In the genomic region with DNA sequence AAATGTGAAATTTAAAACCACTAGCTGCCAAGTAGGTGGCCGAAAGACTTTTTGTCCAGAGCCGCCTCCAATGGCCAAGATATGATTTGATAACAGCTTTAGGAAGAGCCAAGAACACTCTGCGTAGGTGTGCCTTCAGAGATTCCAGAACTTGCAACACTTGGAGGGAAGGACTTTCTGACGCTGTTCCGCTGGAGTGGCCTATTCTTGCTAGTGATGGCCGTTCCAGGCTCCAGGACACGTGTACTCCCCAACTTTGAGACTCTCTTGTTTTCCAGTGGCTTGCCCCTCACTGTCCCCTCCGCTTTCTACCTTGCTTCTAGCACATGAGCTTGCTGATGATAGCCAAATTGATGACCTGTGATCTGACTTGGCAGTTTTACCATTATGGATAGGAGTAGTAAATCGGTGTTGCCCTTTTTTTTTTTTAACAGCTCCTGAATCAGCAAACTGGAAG, we compare ENCODE assay signal across 8 cellular contexts. TPM values are rescaled to one million over a fixed set of nuclear protein-coding genes. Genes with fewer than 3 reads are reported as not detected.
DNase-seq lines count a peak whose midpoint lies in the region; ATAC-seq and TF ChIP-seq lines count a peak whose summit lies in the region.

No MANE protein-coding gene starts in this region.

- H3K9me3 Mint-ChIP-seq in activated T-helper 1 cell treated with anti-CD3 and anti-CD28 coated beads, Interleukin-12 subunit alpha, Interleukin-12 subunit beta, Interleukin-2, Interleukin-4 antibody, amounts not matched to agents 30 ng/mL and 10 ng/mL and 1 ng/mL, durations not matched to agents 14 hours and 24 hours and 36 hours, result no peaks in the 10 kb centered on the region
- H3K9me3 Mint-ChIP-seq in neural progenitor cell, result no peaks in the 10 kb centered on the region

- TF ChIP-seq EP300 in Ishikawa (IDR thresholded peaks at IDR 0.05; ENCODE audit: borderline replicate concordance), result no peak
- no peak for TF ChIP-seq EP300 in gastroesophageal sphincter (IDR thresholded peaks at IDR 0.05)

- peak overlapping the region; percentile 98 for H3K9ac ChIP-seq in neural progenitor cell

- H3K36me3 Mint-ChIP-seq in activated T-helper 1 cell treated with anti-CD3 and anti-CD28 coated beads, Interleukin-12 subunit alpha, Interleukin-12 subunit beta, Interleukin-2, Interleukin-4 antibody, amounts not matched to agents 30 ng/mL and 10 ng/mL and 1 ng/mL, durations not matched to agents 14 hours and 24 hours and 36 hours (ENCODE audit: low read depth), result peaks cover 44% of the 10 kb centered on the region
- H3K36me3 Mint-ChIP-seq in neural progenitor cell, result peaks cover 28% of the 10 kb centered on the region

- H2AFZ ChIP-seq in neural progenitor cell (replicated peaks), result peak overlapping the region; percentile 88

- H3K27me3 Mint-ChIP-seq in activated T-helper 1 cell treated with anti-CD3 and anti-CD28 coated beads, Interleukin-12 subunit alpha, Interleukin-12 subunit beta, Interleukin-2, Interleukin-4 antibody, amounts not matched to agents 30 ng/mL and 10 ng/mL and 1 ng/mL, durations not matched to agents 14 hours and 24 hours and 36 hours (ENCODE audit: insufficient read depth), result no peaks in the 10 kb centered on the region
- no peaks in the 10 kb centered on the region for H3K27me3 Mint-ChIP-seq in neural progenitor cell (ENCODE audit: insufficient read depth, low read depth)

- TF ChIP-seq RAD21 in Ishikawa (IDR thresholded peaks at IDR 0.05; ENCODE audit: low read depth), result no peak

- peaks cover 69% of the 10 kb centered on the region for H3K79me2 ChIP-seq in neural progenitor cell (ENCODE audit: low read depth)

- H3K4me1 ChIP-seq in gastroesophageal sphincter (peaks cover 5 to 80% (median 33%) of the 10 kb centered on the region in 3 donors), neural progenitor cell (peaks cover 33% of the 10 kb centered on the region)

- H3K27ac ChIP-seq in gastroesophageal sphincter, result peak overlapping the region; percentile 95 to 99 (median 99)
- H3K27ac ChIP-seq in neural progenitor cell, result no peak overlapping the region

- peaks cover 4% of the 10 kb centered on the region for H3F3A ChIP-seq in neural progenitor cell (ENCODE audit: low read depth)

- peaks cover 17 to 38% of the 10 kb centered on the region in 2 donors for H3K36me3 ChIP-seq in gastroesophageal sphincter
- peaks cover 24% of the 10 kb centered on the region for H3K36me3 ChIP-seq in neural progenitor cell

- H3K4me3 ChIP-seq in gastroesophageal sphincter (peak overlapping the region; percentile 88 to 93), neural progenitor cell (peak overlapping the region; percentile 97)

- intact Hi-C loops in activated T-helper 1 cell treated with anti-CD3 and anti-CD28 coated beads, Interleukin-12 subunit alpha, Interleukin-12 subunit beta, Interleukin-2, Interleukin-4 antibody, amounts not matched to agents 30 ng/mL and 10 ng/mL and 1 ng/mL, durations not matched to agents 14 hours and 24 hours and 36 hours (cut with micrococcal nuclease), result loop anchor here (1.0 to 10.0 kb wide), 4 partner anchors 181 to 1693 kb away; partner anchors contain the start of gene METTL13

- TF ChIP-seq POLR2A in gastroesophageal sphincter (IDR thresholded peaks at IDR 0.05), result peak in 1 of 2 donors; percentile 21

- in situ Hi-C loops in Caki2 (cut with HindIII; ENCODE audit: low pct_unique_long_range_greater_than_20kb, low sequenced_read_pairs), result no loop called here

- peak; percentile 56 for DNase-seq in Caki2 (ENCODE audit: low read depth)
- no peak for DNase-seq in activated T-helper 1 cell treated with anti-CD3 and anti-CD28 coated beads, Interleukin-12 subunit alpha, Interleukin-12 subunit beta, Interleukin-2, Interleukin-4 antibody, amounts not matched to agents 30 ng/mL and 10 ng/mL and 1 ng/mL, durations not matched to agents 14 hours and 24 hours and 36 hours (ENCODE audit: low spot score)
- DNase-seq in neural progenitor cell (ENCODE audit: low spot score), result peak; percentile 27
- no peak for DNase-seq in OCI-M2 (lab: John Stamatoyannopoulos, UW; ENCODE audit: unreplicated experiment)
- DNase-seq in NCI-H2107 treated with DMSO at 0.1 percent for 48 hours (lab: John Stamatoyannopoulos, UW; ENCODE audit: unreplicated experiment), result no peak

- TF ChIP-seq CTCF in gastroesophageal sphincter (IDR thresholded peaks at IDR 0.05), result no peak
- no peak for TF ChIP-seq CTCF in neural progenitor cell (IDR thresholded peaks at IDR 0.05)

- H4K20me1 ChIP-seq in neural progenitor cell (ENCODE audit: low read depth), result peaks cover 40% of the 10 kb centered on the region

- 4% methylated on average over 8 to 9 of the region's 9 CpGs for WGBS in gastroesophageal sphincter (ENCODE audit: low coverage in 1 of 2), 2 donors

- H3K27me3 ChIP-seq in gastroesophageal sphincter, result no peaks in the 10 kb centered on the region
- H3K27me3 ChIP-seq in neural progenitor cell, result no peaks in the 10 kb centered on the region

- peak overlapping the region; percentile 92 for H3K4me3 Mint-ChIP-seq in activated T-helper 1 cell treated with anti-CD3 and anti-CD28 coated beads, Interleukin-12 subunit alpha, Interleukin-12 subunit beta, Interleukin-2, Interleukin-4 antibody, amounts not matched to agents 30 ng/mL and 10 ng/mL and 1 ng/mL, durations not matched to agents 14 hours and 24 hours and 36 hours
- peak overlapping the region; percentile 90 for H3K4me3 Mint-ChIP-seq in neural progenitor cell

- H3K27ac Mint-ChIP-seq in activated T-helper 1 cell treated with anti-CD3 and anti-CD28 coated beads, Interleukin-12 subunit alpha, Interleukin-12 subunit beta, Interleukin-2, Interleukin-4 antibody, amounts not matched to agents 30 ng/mL and 10 ng/mL and 1 ng/mL, durations not matched to agents 14 hours and 24 hours and 36 hours, result peak overlapping the region; percentile 84
- peak overlapping the region; percentile 32 for H3K27ac Mint-ChIP-seq in neural progenitor cell

- ATAC-seq in gastroesophageal sphincter (peak; percentile 60), GM19455 (IDR thresholded peaks at IDR 0.05; ENCODE audit: unreplicated experiment) (no peak)

- H3K9me3 ChIP-seq in gastroesophageal sphincter, result no peaks in the 10 kb centered on the region
- H3K9me3 ChIP-seq in neural progenitor cell (ENCODE audit: low read depth), result no peaks in the 10 kb centered on the region

- H3K4me1 Mint-ChIP-seq in activated T-helper 1 cell treated with anti-CD3 and anti-CD28 coated beads, Interleukin-12 subunit alpha, Interleukin-12 subunit beta, Interleukin-2, Interleukin-4 antibody, amounts not matched to agents 30 ng/mL and 10 ng/mL and 1 ng/mL, durations not matched to agents 14 hours and 24 hours and 36 hours (ENCODE audit: low read depth), result peaks cover 76% of the 10 kb centered on the region
- H3K4me1 Mint-ChIP-seq in neural progenitor cell, result peaks cover 31% of the 10 kb centered on the region

- peak overlapping the region; percentile 88 for H3K4me2 ChIP-seq in neural progenitor cell

TF ChIP-seq in Ishikawa, 13 proteins besides CTCF, POLR2A, EP300 and RAD21 (continues in another document):
- no peak for TF ChIP-seq YY1 (IDR thresholded peaks at IDR 0.05; ENCODE audit: low read depth)
- TF ChIP-seq CEBPB (IDR thresholded peaks at IDR 0.05), result peak; percentile 65
- TF ChIP-seq TEAD4 (IDR thresholded peaks at IDR 0.05), result no peak
- no peak for TF ChIP-seq TAF1 (IDR thresholded peaks at IDR 0.05; ENCODE audit: low read depth)
- TF ChIP-seq EGR1 (IDR thresholded peaks at IDR 0.05), result peak; percentile 31; the same call in 1 of the 2 replicates
- TF ChIP-seq NFIC (IDR thresholded peaks at IDR 0.05), result 0 out of 2 replicates have a peak, but pooled peaks have one; percentile 3
- TF ChIP-seq, protein P1, sequence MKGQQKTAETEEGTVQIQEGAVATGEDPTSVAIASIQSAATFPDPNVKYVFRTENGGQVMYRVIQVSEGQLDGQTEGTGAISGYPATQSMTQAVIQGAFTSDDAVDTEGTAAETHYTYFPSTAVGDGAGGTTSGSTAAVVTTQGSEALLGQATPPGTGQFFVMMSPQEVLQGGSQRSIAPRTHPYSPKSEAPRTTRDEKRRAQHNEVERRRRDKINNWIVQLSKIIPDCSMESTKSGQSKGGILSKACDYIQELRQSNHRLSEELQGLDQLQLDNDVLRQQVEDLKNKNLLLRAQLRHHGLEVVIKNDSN (IDR thresholded peaks at IDR 0.05), result peak; percentile 20; the same call in 1 of the 2 replicates
- TF ChIP-seq TCF12 (IDR thresholded peaks at IDR 0.05; ENCODE audit: low read depth), result no peak
- TF ChIP-seq CREB1 (IDR thresholded peaks at IDR 0.05; ENCODE audit: low read depth), result no peak
- no peak for TF ChIP-seq REST (IDR thresholded peaks at IDR 0.05; ENCODE audit: low read depth)

RNA-seq across cellular contexts. Expression of gene PRDX6, which starts 1.0 kb away (rescaled TPM):
- 251 and 349 TPM in 2 replicates for total RNA-seq in Caki2 (2014; rRNA removed; shearing (Covaris generic); ENCODE audit: low replicate concordance)
- 119 and 124 TPM in 2 replicates for total RNA-seq in activated T-helper 1 cell treated with anti-CD3 and anti-CD28 coated beads, Interleukin-12 subunit alpha, Interleukin-12 subunit beta, Interleukin-2, Interleukin-4 antibody, amounts not matched to agents 30 ng/mL and 10 ng/mL and 1 ng/mL, durations not matched to agents 14 hours and 24 hours and 36 hours
- total RNA-seq in gastroesophageal sphincter, result 100 to 1,000 TPM; 332 to 411 (median 384) TPM
- 322 and 441 TPM in 2 replicates for total RNA-seq in neural progenitor cell (ENCODE audit: low replicate concordance)

Comparison
In these comparisons a context has a peak if more than half of its experiments do, and no peak if none do; other contexts are left out.
1. DNase-seq: peak in Caki2 (single experiment) and neural progenitor cell (single experiment); none in activated T-helper 1 cell treated with anti-CD3 and anti-CD28 coated beads, Interleukin-12 subunit alpha, Interleukin-12 subunit beta, Interleukin-2, Interleukin-4 antibody, amounts not matched to agents 30 ng/mL and 10 ng/mL and 1 ng/mL, durations not matched to agents 14 hours and 24 hours and 36 hours (single experiment), OCI-M2 (single experiment) and NCI-H2107 treated with DMSO at 0.1 percent for 48 hours (single experiment).